22 cellular contexts compared by ENCODE assay signal in genomic region chr3:188692700-188693099, GRCh38.
"Had no signal": no experiment of that assay in that cellular context is flagged by ENCODE, and none has a peak within 500 bp of the region (broad histone marks: within the 10 kb centered on the region; RNA-seq: fewer than 3 reads in every experiment).

No MANE protein-coding gene starts in this region.

- H3K27ac ChIP-seq: left ventricle myocardium inferior, ovary, right atrium auricular region, skin epidermis, stomach, testis, thyroid gland, transverse colon, upper lobe of left lung, vagina had no signal

- H3K36me3 ChIP-seq: left ventricle myocardium inferior, ovary, right atrium auricular region, stomach, thyroid gland, transverse colon, upper lobe of left lung, vagina had no signal

- H3K27me3 ChIP-seq: ovary, right atrium auricular region, stomach, testis, thyroid gland, transverse colon, upper lobe of left lung, vagina had no signal

- ATAC-seq: mucosa of descending colon; naive thymus-derived CD4-positive, alpha-beta T cell; natural killer cell treated with Interleukin-12 subunit alpha and Interleukin-12 subunit beta and Interleukin-15 and Interleukin-18, amount 100 ng/mL, for 72 hours; sciatic nerve; stimulated activated naive B cell treated with anti-CD40 and anti-IgM and Interleukin-4, amounts not matched to agents 10 μg/mL and 1 μg/mL and 100 μg/mL, for 72 hours; stimulated activated naive CD8-positive, alpha-beta T cell treated with anti-CD3 and anti-CD28 coated beads, Interleukin-15, Interleukin-2, amounts not matched to agents 100 U/mL and 50 U/mL, for 24 hours had no signal

- H3K4me1 ChIP-seq: testis, thyroid gland had no signal

- DNase-seq: islet precursor cell; left ventricle myocardium inferior; midbrain; mucosa of descending colon; naive thymus-derived CD4-positive, alpha-beta T cell; ovary; stimulated activated CD4-positive, alpha-beta T cell treated with anti-CD3 and anti-CD28 coated beads, Interleukin-12 subunit alpha, Interleukin-12 subunit beta, amount 100 ng/mL, for 4 hours; stimulated activated CD4-positive, alpha-beta T cell treated with anti-CD3 and anti-CD28 coated beads, Interleukin-15, amount 100 ng/mL, for 24 hours; stimulated activated CD4-positive, alpha-beta T cell treated with anti-CD3 and anti-CD28 coated beads, Interleukin-2, amount 100 ng/mL, for 24 hours; stimulated activated CD4-positive, alpha-beta T cell treated with anti-CD3 and anti-CD28 coated beads, Interleukin-4, amount 100 ng/mL, for 1 hour; stimulated activated naive B cell treated with anti-CD40 and anti-IgM and Interleukin-4, amounts not matched to agents 10 μg/mL and 1 μg/mL and 100 μg/mL, for 72 hours; stimulated activated naive CD8-positive, alpha-beta T cell treated with anti-CD3 and anti-CD28 coated beads, Interleukin-15, Interleukin-2, amounts not matched to agents 100 U/mL and 50 U/mL, for 24 hours; stomach; testis; thyroid gland; transverse colon; upper lobe of left lung had no signal

- H3K4me3 ChIP-seq: left ventricle myocardium inferior, mucosa of descending colon, ovary, right atrium auricular region, skin epidermis, stomach, testis, thyroid gland, transverse colon, upper lobe of left lung, vagina had no signal

- H3K9me3 ChIP-seq: left ventricle myocardium inferior, mucosa of descending colon, ovary, right atrium auricular region, stomach, testis, thyroid gland, transverse colon, upper lobe of left lung, vagina had no signal
